ENCODE assay signal across 8 cellular contexts in genomic region chr14:60734465-60735242, GRCh38. TPM values are rescaled to one million over a fixed set of nuclear protein-coding genes. Genes with fewer than 3 reads are reported as not detected.
DNase-seq lines count a peak whose midpoint lies in the region; ATAC-seq and TF ChIP-seq lines count a peak whose summit lies in the region.

Gene MNAT1, plus strand, starts transcription at chr14:60734761. Its CDS starts 102 bp downstream, at chr14:60734863.

- no peaks in the 10 kb centered on the region for H3K9me2 ChIP-seq in DOHH2 (replicated peaks; ENCODE audit: control insufficient read depth, low read length)

- H2AFZ ChIP-seq in neuron (ENCODE audit: low read depth, low read length): peak within 1 kb of the TSS; percentile 59

- H3K36me3 ChIP-seq in DOHH2 (ENCODE audit: control insufficient read depth, low read length): peaks cover 4% of the 10 kb centered on the region; the same call in 1 of the 2 replicates
- H3K36me3 ChIP-seq in KOPT-K1 (ENCODE audit: insufficient read depth, low read length): no peaks in the 10 kb centered on the region
- H3K36me3 ChIP-seq in neuron (ENCODE audit: insufficient read depth, low read length): no peaks in the 10 kb centered on the region
- H3K36me3 ChIP-seq in subcutaneous abdominal adipose tissue (ENCODE audit: control insufficient read depth in 5 of 5, insufficient read depth in 5 of 5, low read length in 5 of 5): no peaks in the 10 kb centered on the region

- H3K27me3 ChIP-seq in DOHH2 (ENCODE audit: control insufficient read depth, low read length) (no peaks in the 10 kb centered on the region), foreskin keratinocyte (no peaks in the 10 kb centered on the region), neuron (ENCODE audit: insufficient read depth, low read length) (no peaks in the 10 kb centered on the region), subcutaneous abdominal adipose tissue (ENCODE audit: control insufficient read depth in 5 of 5, insufficient read depth in 4 of 5, low read length in 5 of 5) (peaks cover 0 to under 1% (median 0%) of the 10 kb centered on the region in 5 donors)

- TF ChIP-seq CTCF in DOHH2 (IDR thresholded peaks at IDR 0.05; ENCODE audit: low read depth, low read length, poor library complexity, severe bottlenecking) (no peak), foreskin keratinocyte (conservative IDR thresholded peaks at IDR 0.05) (peak; percentile 11)

- H3K4me1 ChIP-seq in DOHH2 (ENCODE audit: control insufficient read depth, low read length) (peaks cover 15% of the 10 kb centered on the region), foreskin keratinocyte (peaks cover 9% of the 10 kb centered on the region), neuron (ENCODE audit: insufficient read depth, low read length) (peaks cover 14% of the 10 kb centered on the region), subcutaneous abdominal adipose tissue (ENCODE audit: control insufficient read depth in 5 of 5, insufficient read depth in 5 of 5, low read length in 5 of 5) (peaks cover 3 to 36% (median 24%) of the 10 kb centered on the region in 5 donors)

- H3K9me3 ChIP-seq in DOHH2 (ENCODE audit: control insufficient read depth, insufficient read depth, low read length) (no peaks in the 10 kb centered on the region), KOPT-K1 (ENCODE audit: insufficient read depth, low read length, poor library complexity, severe bottlenecking) (no peaks in the 10 kb centered on the region), neuron (ENCODE audit: low read length) (no peaks in the 10 kb centered on the region), subcutaneous abdominal adipose tissue (ENCODE audit: control insufficient read depth in 5 of 5, low read length in 5 of 5) (no peaks in the 10 kb centered on the region)

- DNase-seq in RPMI8226 (peak; percentile 75), foreskin keratinocyte (peak; percentile 58 to 77)
- DNase-seq in activated T-helper 9 cell treated with anti-CD3 and anti-CD28 coated beads, Interleukin-2, amount 50 U/mL, for 16 hours (ENCODE audit: low read depth): peak; percentile 57

- H4K20me1 ChIP-seq in DOHH2 (ENCODE audit: control insufficient read depth, insufficient read depth, low read depth, low read length): no peaks in the 10 kb centered on the region

- H3F3A ChIP-seq in DOHH2 (ENCODE audit: control insufficient read depth, insufficient read depth): no peaks in the 10 kb centered on the region

- H3K9ac ChIP-seq in subcutaneous abdominal adipose tissue (ENCODE audit: low read length in 5 of 5): peak within 1 kb of the TSS; percentile 77 to 100 (median 97)

- no peak within 1 kb of the TSS for H3K27ac ChIP-seq in DOHH2 (ENCODE audit: low read depth, low read length)
- peak within 1 kb of the TSS; percentile 74 for H3K27ac ChIP-seq in KOPT-K1 (ENCODE audit: low read depth, low read length, poor library complexity, severe bottlenecking)
- H3K27ac ChIP-seq in foreskin keratinocyte: peak within 1 kb of the TSS; percentile 63
- peak within 1 kb of the TSS; percentile 89 for H3K27ac ChIP-seq in subcutaneous abdominal adipose tissue (ENCODE audit: low read depth, low read length)

- peaks cover 51% of the 10 kb centered on the region for H3K79me2 ChIP-seq in DOHH2 (ENCODE audit: control insufficient read depth, low read length)

- H3K4me3 ChIP-seq in DOHH2 (ENCODE audit: low read length) (peak within 1 kb of the TSS; percentile 88), neuron (ENCODE audit: low read length) (peak within 1 kb of the TSS; percentile 81), subcutaneous abdominal adipose tissue (ENCODE audit: low read depth in 1 of 5, low read length in 5 of 5) (peak within 1 kb of the TSS; percentile 76 to 100 (median 99))

- peak within 1 kb of the TSS; percentile 70 for H3K4me2 ChIP-seq in DOHH2 (ENCODE audit: low read length)

- ATAC-seq in GM21786 (IDR thresholded peaks at IDR 0.05; ENCODE audit: unreplicated experiment): peak; percentile 96
- ATAC-seq in foreskin keratinocyte: peak; percentile 79

RNA-seq across cellular contexts. Expression of gene MNAT1, which starts in this region (rescaled TPM):
- total RNA-seq in foreskin keratinocyte: 64.9 and 71.1 TPM in 2 replicates
- 53.2 and 64.0 TPM in 2 replicates for polyA plus RNA-seq in foreskin keratinocyte
